ENCODE assay signal across 24 cellular contexts in the genomic region with DNA sequence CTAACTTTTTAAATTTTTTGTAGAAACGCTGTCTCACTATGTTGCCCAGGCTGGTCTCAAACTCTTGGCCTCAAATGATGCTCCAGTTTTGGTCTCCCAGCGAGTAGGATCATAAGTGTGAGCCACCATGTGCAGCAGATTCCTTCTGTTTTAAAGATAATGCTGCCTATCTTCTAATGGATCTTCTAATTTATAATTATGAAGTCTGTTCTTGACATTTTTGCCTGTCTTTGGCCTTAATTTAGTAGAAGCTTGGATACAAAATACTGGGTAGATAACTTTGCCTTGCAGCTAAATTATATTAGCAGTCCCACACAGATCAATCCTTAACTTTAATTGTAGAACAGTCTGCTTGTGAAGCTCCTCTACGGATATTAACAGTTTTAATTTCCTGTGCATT.
"Had no signal": no experiment of that assay in that cellular context is flagged by ENCODE, and none has a peak within 500 bp of the region (broad histone marks: within the 10 kb centered on the region; RNA-seq: fewer than 3 reads in every experiment).

No MANE protein-coding gene starts in this region.

- H3K27ac ChIP-seq: colonic mucosa, coronary artery, dorsolateral prefrontal cortex, epithelial cell of prostate, esophagus muscularis mucosa, esophagus squamous epithelium, foreskin keratinocyte, gastrocnemius medialis, gastroesophageal sphincter, heart left ventricle, heart right ventricle had no signal

- ATAC-seq: effector memory CD8-positive, alpha-beta T cell; esophagus mucosa; foreskin keratinocyte; gastrocnemius medialis; gastroesophageal sphincter; heart left ventricle; heart right ventricle had no signal

- H3K9me3 ChIP-seq: colonic mucosa, esophagus muscularis mucosa, esophagus squamous epithelium, gastrocnemius medialis, gastroesophageal sphincter, heart left ventricle, heart right ventricle had no signal

- H3K4me1 ChIP-seq: colonic mucosa, esophagus muscularis mucosa, esophagus squamous epithelium, foreskin keratinocyte, gastrocnemius medialis, gastroesophageal sphincter, heart left ventricle, heart right ventricle had no signal

- H3K27me3 ChIP-seq: colonic mucosa, dorsolateral prefrontal cortex, esophagus muscularis mucosa, esophagus squamous epithelium, foreskin keratinocyte, gastrocnemius medialis, gastroesophageal sphincter, heart left ventricle, heart right ventricle had no signal

- H3K4me3 ChIP-seq: colonic mucosa, coronary artery, dorsolateral prefrontal cortex, esophagus muscularis mucosa, esophagus squamous epithelium, gastrocnemius medialis, gastroesophageal sphincter, heart left ventricle, heart right ventricle had no signal

- DNase-seq: colonic mucosa; cortex of kidney; dermis blood vessel endothelial cell; dorsolateral prefrontal cortex; effector CD4-positive, alpha-beta T cell; effector CD8-positive, alpha-beta T cell; effector memory CD4-positive, alpha-beta T cell; effector memory CD8-positive, alpha-beta T cell; endodermal cell; erythroblast; esophagus squamous epithelium; foreskin fibroblast; foreskin keratinocyte; foreskin melanocyte; gastrocnemius medialis; glutamatergic neuron; head of caudate nucleus; heart left ventricle; heart right ventricle had no signal

- H3K36me3 ChIP-seq: colonic mucosa, esophagus muscularis mucosa, esophagus squamous epithelium, gastrocnemius medialis, gastroesophageal sphincter, heart left ventricle, heart right ventricle had no signal
